ENCODE assay signal across 8 cellular contexts in genomic region chr3:115147329-115148141, GRCh38.
A peak's percentile ranks its signal among the peaks of the same experiment; 100 is the strongest.
DNase-seq lines count a peak whose midpoint lies in the region; ATAC-seq lines count a peak whose summit lies in the region.

No MANE protein-coding gene starts in this region.

- ATAC-seq in GM19351 (IDR thresholded peaks at IDR 0.05; ENCODE audit: unreplicated experiment) (peak; percentile 72), HG03520 (IDR thresholded peaks at IDR 0.05; ENCODE audit: unreplicated experiment) (peak; percentile 74)

- DNase-seq in C1 segment of cervical spinal cord (lab: John Stamatoyannopoulos, UW) (peak; percentile 95 to 100 (median 100)), NCI-H526 treated with DMSO at 0.1 percent for 48 hours (lab: John Stamatoyannopoulos, UW) (peak; percentile 99), dedifferentiated amniotic fluid mesenchymal stem cell (ENCODE audit: extremely low spot score) (peak; percentile 100), left kidney (ENCODE audit: low read depth, low spot score) (peak; percentile 100)
- DNase-seq in activated CD4-positive, alpha-beta T cell treated with anti-CD3 and anti-CD28 coated beads, Interleukin-2, amount 50 U/mL, for 24 hours (ENCODE audit: low read depth in 1 of 2, low spot score in 1 of 2), result peak; percentile 82 to 98
- DNase-seq in stimulated activated CD4-positive, alpha-beta T cell treated with anti-CD3 and anti-CD28 coated beads, Interleukin-1b, Interleukin-23, amount 100 ng/mL, for 48 hours, result peak; percentile 95

Comparison
In these comparisons a context has a peak if more than half of its experiments do, and no peak if none do; other contexts are left out.
1. Peak in every context shown above with its lines: DNase-seq and ATAC-seq.